13 cellular contexts compared by ENCODE assay signal in the genomic region with DNA sequence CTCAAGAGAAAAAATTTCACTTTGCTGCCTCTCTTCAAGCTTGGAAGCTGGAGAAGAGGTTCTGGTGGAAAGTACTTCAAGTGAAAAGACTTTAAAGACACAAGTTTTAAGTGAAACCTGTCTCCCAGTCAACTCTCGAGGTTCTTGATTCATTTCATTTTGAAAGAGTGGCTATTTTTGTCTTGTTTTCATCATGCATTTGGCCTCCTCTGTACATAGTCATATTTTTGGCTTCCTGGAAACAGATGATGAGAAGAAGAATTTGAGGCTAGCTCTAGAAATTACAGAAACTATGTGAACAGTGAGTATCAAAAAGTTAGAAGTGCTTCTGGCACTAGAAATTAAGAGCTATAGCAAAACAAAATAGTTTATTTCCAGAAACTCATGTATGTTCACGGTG.
DNase-seq lines count a peak whose midpoint lies in the region; ATAC-seq and TF ChIP-seq lines count a peak whose summit lies in the region.
"Had no signal": no experiment of that assay in that cellular context is flagged by ENCODE, and none has a peak within 500 bp of the region (broad histone marks: within the 10 kb centered on the region; RNA-seq: fewer than 3 reads in every experiment).

No MANE protein-coding gene starts in this region.

- no peaks in the 10 kb centered on the region for H3K36me3 Mint-ChIP-seq in chondrocyte (ENCODE audit: low read depth)

- CTCF ChIA-PET in AG04449 (lab: Yijun Ruan, JAX): no interaction called here

- DNase-seq in AG04449 (ENCODE audit: low read depth, low spot score) (peak; percentile 9), chondrocyte (ENCODE audit: low spot score) (no peak), middle frontal gyrus (ENCODE audit: extremely low spot score, low spot score) (peak; percentile 32), NCI-H1417 (lab: John Stamatoyannopoulos, UW) (no peak), NCI-H1436 (lab: John Stamatoyannopoulos, UW) (no peak)
- no peak for DNase-seq in stimulated activated CD8-positive, alpha-beta memory T cell treated with anti-CD3 and anti-CD28 coated beads, Interleukin-4, amount 100 ng/mL, for 48 hours
- DNase-seq: activated CD8-positive, alpha-beta memory T cell treated with anti-CD3 and anti-CD28 coated beads, Interleukin-2, amount 50 U/mL, for 4 hours; NCI-H1105; NCI-H524 treated with DMSO at 0.1 percent for 48 hours had no signal

- peaks cover 2% of the 10 kb centered on the region for H3K9me3 Mint-ChIP-seq in chondrocyte (ENCODE audit: low read depth)

- no peak overlapping the region for H3K4me3 ChIP-seq in AG04449 (ENCODE audit: low read depth, low read length)
- H3K4me3 ChIP-seq: BLaER1 treated with 17β-estradiol and CSF1 and Interleukin-3, amounts not matched to agents 10 nM and 100 nM; cardiac muscle cell had no signal

- H3K27me3 Mint-ChIP-seq in chondrocyte (ENCODE audit: low read depth): no peaks in the 10 kb centered on the region

- peaks cover 33% of the 10 kb centered on the region for H3K4me1 Mint-ChIP-seq in chondrocyte (ENCODE audit: low read depth)

- ATAC-seq in GM19395 (IDR thresholded peaks at IDR 0.05; ENCODE audit: unreplicated experiment) (peak; percentile 58), HG03039 (IDR thresholded peaks at IDR 0.05; ENCODE audit: unreplicated experiment) (no peak)

- TF ChIP-seq CTCF in AG04449 (IDR thresholded peaks at IDR 0.05; ENCODE audit: insufficient read depth, low read length, missing control alignments) (no peak), chondrocyte (IDR thresholded peaks at IDR 0.05) (no peak)

- POLR2A ChIA-PET in AG04449 (lab: Yijun Ruan, JAX): no interaction called here

- H3K4me3 Mint-ChIP-seq in chondrocyte (ENCODE audit: unreplicated experiment): no peak overlapping the region

- peak overlapping the region; percentile 78 for H3K27ac Mint-ChIP-seq in chondrocyte (ENCODE audit: unreplicated experiment)

Comparison
In these comparisons a context has a peak if more than half of its experiments do, and no peak if none do; other contexts are left out.
1. DNase-seq: peak in AG04449 (single experiment) and middle frontal gyrus (single experiment); none in chondrocyte (single experiment), NCI-H1417 (0 of 3), NCI-H1436 (single experiment) and stimulated activated CD8-positive, alpha-beta memory T cell treated with anti-CD3 and anti-CD28 coated beads, Interleukin-4, amount 100 ng/mL, for 48 hours (single experiment).